In genomic region chr12:24378548-24379011, GRCh38 we compare ENCODE assay signal across 8 cellular contexts.
DNase-seq lines count a peak whose midpoint lies in the region; ATAC-seq and TF ChIP-seq lines count a peak whose summit lies in the region.

No MANE protein-coding gene starts in this region.

- no peak overlapping the region for H3K4me3 Mint-ChIP-seq in neural crest cell

- no peak for TF ChIP-seq CTCF in neural crest cell (conservative IDR thresholded peaks at IDR 0.05)

- no peaks in the 10 kb centered on the region for H3K27me3 Mint-ChIP-seq in neural crest cell (ENCODE audit: low read depth)

- H3K4me1 Mint-ChIP-seq in neural crest cell, result peaks cover 47% of the 10 kb centered on the region

- DNase-seq in RPMI7951 (ENCODE audit: low read depth) (peak; percentile 39), neural crest cell (ENCODE audit: low read depth, low spot score) (no peak), activated T-cell treated with anti-CD3 and anti-CD28 coated beads for 4 hours (no peak), cerebellum (ENCODE audit: low spot score) (no peak), occipital lobe (lab: John Stamatoyannopoulos, UW) (no peak)
- DNase-seq in stimulated activated CD4-positive, alpha-beta T cell treated with anti-CD3 and anti-CD28 coated beads, Interleukin-4, amount 100 ng/mL, for 1 hour, result no peak

- ATAC-seq in GM19324 (IDR thresholded peaks at IDR 0.05; ENCODE audit: low FRiP score, unreplicated experiment) (peak; percentile 19), HG03039 (IDR thresholded peaks at IDR 0.05; ENCODE audit: unreplicated experiment) (peak; percentile 39)

- peaks cover 27% of the 10 kb centered on the region for H3K36me3 Mint-ChIP-seq in neural crest cell (ENCODE audit: low read depth)

- H3K9me3 Mint-ChIP-seq in neural crest cell, result peaks cover 13% of the 10 kb centered on the region

- H3K27ac Mint-ChIP-seq in neural crest cell (ENCODE audit: unreplicated experiment), result peak overlapping the region; percentile 51
